18 cellular contexts compared by ENCODE assay signal in genomic region chr2:108414256-108414876, GRCh38. TPM values are rescaled to one million over a fixed set of nuclear protein-coding genes. Genes with fewer than 3 reads are reported as not detected.
"Had no signal": no experiment of that assay in that cellular context is flagged by ENCODE, and none has a peak within 500 bp of the region (broad histone marks: within the 10 kb centered on the region; RNA-seq: fewer than 3 reads in every experiment).

No MANE protein-coding gene starts in this region.

- H3K36me3 Mint-ChIP-seq: natural killer cell treated with Interleukin-12 subunit alpha and Interleukin-12 subunit beta and Interleukin-15 and Interleukin-18, amount 100 ng/mL, for 72 hours; stimulated activated naive B cell treated with anti-CD40 and anti-IgM and Interleukin-4, amounts not matched to agents 10 μg/mL and 1 μg/mL and 100 μg/mL, for 72 hours had no signal

- H3K4me3 Mint-ChIP-seq: activated CD4-positive, alpha-beta memory T cell treated with anti-CD3 and anti-CD28 coated beads, Interleukin-2, amount 10 ng/mL, durations not matched to agents 7 days and 5 days; activated T-cell treated with anti-CD3 and anti-CD28 coated beads, Interleukin-2, amount 50 U/mL, for 24 hours; natural killer cell treated with Interleukin-12 subunit alpha and Interleukin-12 subunit beta and Interleukin-15 and Interleukin-18, amount 100 ng/mL, for 72 hours; stimulated activated naive B cell treated with anti-CD40 and anti-IgM and Interleukin-4, amounts not matched to agents 10 μg/mL and 1 μg/mL and 100 μg/mL, for 72 hours had no signal

- H3K9me3 Mint-ChIP-seq: activated CD4-positive, alpha-beta memory T cell treated with anti-CD3 and anti-CD28 coated beads, Interleukin-2, amount 10 ng/mL, durations not matched to agents 7 days and 5 days; activated T-cell treated with anti-CD3 and anti-CD28 coated beads, Interleukin-2, amount 50 U/mL, for 24 hours; natural killer cell treated with Interleukin-12 subunit alpha and Interleukin-12 subunit beta and Interleukin-15 and Interleukin-18, amount 100 ng/mL, for 72 hours; stimulated activated naive B cell treated with anti-CD40 and anti-IgM and Interleukin-4, amounts not matched to agents 10 μg/mL and 1 μg/mL and 100 μg/mL, for 72 hours had no signal

- H3K4me3 ChIP-seq: cardiac muscle cell, hepatocyte, left lung, thyroid gland, uterus had no signal

- H3K27me3 ChIP-seq: cardiac muscle cell, hepatocyte, left lung, thyroid gland, uterus had no signal

- H3K4me2 ChIP-seq: hepatocyte had no signal

- H3K27me3 Mint-ChIP-seq: activated T-cell treated with anti-CD3 and anti-CD28 coated beads, Interleukin-2, amount 50 U/mL, for 24 hours had no signal

- H3K36me3 ChIP-seq: cardiac muscle cell, left lung, thyroid gland, uterus, WERI-Rb-1 had no signal

- DNase-seq: activated CD4-positive, alpha-beta memory T cell treated with anti-CD3 and anti-CD28 coated beads, Interleukin-2, amount 10 ng/mL, durations not matched to agents 7 days and 5 days; activated effector memory CD4-positive, alpha-beta T cell treated with Interleukin-2 at 50 U/mL for 16 hours; activated naive CD4-positive, alpha-beta T cell treated with anti-CD3 and anti-CD28 coated beads, Interleukin-2, amount 50 U/mL, for 16 hours; activated T-cell treated with anti-CD3 and anti-CD28 coated beads, Interleukin-2, amount 50 U/mL, for 24 hours; erythroblast; kidney; left lung; posterior cingulate gyrus; retina; stimulated activated CD4-positive, alpha-beta T cell treated with anti-CD3 and anti-CD28 coated beads, Interleukin-4, amount 100 ng/mL, for 1 hour; stimulated activated naive B cell treated with anti-CD40 and anti-IgM and Interleukin-4, amounts not matched to agents 10 μg/mL and 1 μg/mL and 100 μg/mL, for 72 hours; T1000; thyroid gland; uterus; WERI-Rb-1 had no signal

- H3K9me3 ChIP-seq: left lung, thyroid gland, uterus had no signal

- H2AFZ ChIP-seq: hepatocyte had no signal

- H3K27ac ChIP-seq: cardiac muscle cell, hepatocyte, left lung, thyroid gland, uterus, WERI-Rb-1 had no signal

- H3K4me1 ChIP-seq: left lung, thyroid gland, uterus had no signal

- H3K27ac Mint-ChIP-seq: activated CD4-positive, alpha-beta memory T cell treated with anti-CD3 and anti-CD28 coated beads, Interleukin-2, amount 10 ng/mL, durations not matched to agents 7 days and 5 days; activated T-cell treated with anti-CD3 and anti-CD28 coated beads, Interleukin-2, amount 50 U/mL, for 24 hours; natural killer cell treated with Interleukin-12 subunit alpha and Interleukin-12 subunit beta and Interleukin-15 and Interleukin-18, amount 100 ng/mL, for 72 hours; stimulated activated naive B cell treated with anti-CD40 and anti-IgM and Interleukin-4, amounts not matched to agents 10 μg/mL and 1 μg/mL and 100 μg/mL, for 72 hours had no signal

- H3K4me1 Mint-ChIP-seq: activated CD4-positive, alpha-beta memory T cell treated with anti-CD3 and anti-CD28 coated beads, Interleukin-2, amount 10 ng/mL, durations not matched to agents 7 days and 5 days; stimulated activated naive B cell treated with anti-CD40 and anti-IgM and Interleukin-4, amounts not matched to agents 10 μg/mL and 1 μg/mL and 100 μg/mL, for 72 hours had no signal

- ATAC-seq: left lung had no signal

RNA-seq across cellular contexts. Expression of gene SULT1C4, which starts 36.6 kb away (rescaled TPM):
- total RNA-seq: activated CD4-positive, alpha-beta memory T cell treated with anti-CD3 and anti-CD28 coated beads, Interleukin-2, amount 10 ng/mL, durations not matched to agents 7 days and 5 days; natural killer cell treated with Interleukin-12 subunit alpha and Interleukin-12 subunit beta and Interleukin-15 and Interleukin-18, amount 100 ng/mL, for 72 hours had no signal
